3 cellular contexts compared by ENCODE assay signal in the genomic region with DNA sequence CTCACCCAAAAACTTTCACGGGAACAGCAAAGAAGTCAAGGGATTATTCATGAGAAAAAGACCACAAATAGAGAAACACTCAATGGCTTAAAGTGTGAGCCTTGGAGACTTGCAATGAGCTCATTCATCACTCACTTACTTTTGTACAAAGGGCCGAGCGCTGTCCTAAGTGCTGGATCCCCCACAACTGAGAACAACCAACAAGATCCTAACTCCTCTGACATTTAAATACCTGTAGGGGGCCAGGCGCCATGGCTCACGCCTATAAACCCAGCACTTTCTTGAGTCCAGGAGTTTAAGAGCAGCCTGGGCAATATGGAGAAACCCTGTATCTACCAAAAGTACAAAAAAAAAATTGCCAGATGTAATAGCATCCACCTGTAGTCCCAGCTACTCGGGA.
TF ChIP-seq lines count a peak whose summit lies in the region.

No MANE protein-coding gene starts in this region.

TF ChIP-seq in A549, 52 proteins besides CTCF, POLR2A, EP300 and RAD21 (continued from another document):
- TF ChIP-seq USF2 (IDR thresholded peaks at IDR 0.05) (no peak), ZSCAN20 (CRISPR knock-in tag; IDR thresholded peaks at IDR 0.05) (no peak), FOSL2 (IDR thresholded peaks at IDR 0.05) (no peak), FOSL2 (CRISPR knock-in tag; IDR thresholded peaks at IDR 0.05) (no peak), MYC (IDR thresholded peaks at IDR 0.05; ENCODE audit: borderline replicate concordance, low read length) (no peak), EHMT2 (IDR thresholded peaks at IDR 0.05; ENCODE audit: low read depth) (peak; percentile 56; the same call in 1 of the 2 replicates), CBX8 (IDR thresholded peaks at IDR 0.05) (no peak), JUN (IDR thresholded peaks at IDR 0.05) (no peak), REST (IDR thresholded peaks at IDR 0.05) (peak; percentile 72; the same call in 1 of the 2 replicates)

TF ChIP-seq in GM23338, 12 proteins besides CTCF, POLR2A, EP300 and RAD21:
- TF ChIP-seq REST (IDR thresholded peaks at IDR 0.05; ENCODE audit: unreplicated experiment) (peak; percentile 66), JUNB (IDR thresholded peaks at IDR 0.05; ENCODE audit: unreplicated experiment) (no peak)

TF ChIP-seq in GM12878, 131 proteins besides CTCF, POLR2A, EP300 and RAD21 (continued from another document):
- 0 out of 2 replicates have a peak, but pooled peaks have one; percentile 41 for TF ChIP-seq REST (IDR thresholded peaks at IDR 0.05; ENCODE audit: low read depth, low read length)
